Comparison of ENCODE assay signal across 1 cellular context in genomic region chr9:86079421-86080111, GRCh38.
TF ChIP-seq lines count a peak whose summit lies in the region.

No MANE protein-coding gene starts in this region.

TF ChIP-seq in WTC11, 78 proteins besides CTCF, POLR2A, EP300 and RAD21 (continued from another document):
- TF ChIP-seq ARID4B (CRISPR knock-in tag; IDR thresholded peaks at IDR 0.05; ENCODE audit: borderline replicate concordance), result no peak
- TF ChIP-seq E2F5 (CRISPR knock-in tag; IDR thresholded peaks at IDR 0.05), result no peak
- no peak for TF ChIP-seq CREB1 (CRISPR knock-in tag; IDR thresholded peaks at IDR 0.05)
- TF ChIP-seq IRF1 (CRISPR knock-in tag; IDR thresholded peaks at IDR 0.05), result no peak
- TF ChIP-seq NFATC4 (CRISPR knock-in tag; IDR thresholded peaks at IDR 0.05), result no peak
- TF ChIP-seq FOXP4 (CRISPR knock-in tag; IDR thresholded peaks at IDR 0.05), result no peak
- no peak for TF ChIP-seq CREM (CRISPR knock-in tag; IDR thresholded peaks at IDR 0.05)
- no peak for TF ChIP-seq CDX4 (CRISPR knock-in tag; IDR thresholded peaks at IDR 0.05; ENCODE audit: borderline replicate concordance)
